ENCODE assay signal across 39 cellular contexts in the genomic region with DNA sequence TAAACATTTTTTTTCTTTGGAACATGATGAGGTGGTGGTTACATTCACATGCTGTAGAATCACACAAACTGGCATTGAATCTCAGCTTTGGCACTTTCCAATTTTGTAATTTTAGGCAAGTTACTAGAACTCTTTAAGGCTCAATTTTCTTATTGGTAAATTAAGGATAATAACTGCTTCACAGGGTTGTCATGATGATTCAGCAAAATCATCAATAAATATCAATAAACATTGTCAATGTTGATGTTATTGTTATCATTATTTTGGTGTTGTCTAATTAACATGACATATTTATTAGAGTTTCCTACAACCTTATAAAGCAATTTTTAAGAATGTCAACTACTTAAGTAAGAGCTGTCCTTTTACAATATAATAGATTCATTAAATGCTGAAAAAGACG. TPM values are rescaled to one million over a fixed set of nuclear protein-coding genes. Genes with fewer than 3 reads are reported as not detected.
"Had no signal": no experiment of that assay in that cellular context is flagged by ENCODE, and none has a peak within 500 bp of the region (broad histone marks: within the 10 kb centered on the region; RNA-seq: fewer than 3 reads in every experiment).

No MANE protein-coding gene starts in this region.

- H3K4me3 ChIP-seq: adrenal gland, body of pancreas, breast epithelium had no signal

- FAIRE-seq: astrocyte, TTC549 had no signal

- H3K27me3 ChIP-seq: adrenal gland, body of pancreas, brain microvascular endothelial cell, breast epithelium had no signal

- H3K27me3 Mint-ChIP-seq: activated CD4-positive, alpha-beta memory T cell treated with anti-CD3 and anti-CD28 coated beads for 36 hours; activated CD4-positive, alpha-beta T cell treated with anti-CD3 and anti-CD28 coated beads, Interleukin-2, amount 10 ng/mL, durations not matched to agents 24 days and 14 days had no signal

- H3K9me3 ChIP-seq: adrenal gland, body of pancreas, breast epithelium had no signal

- ATAC-seq: activated CD8-positive, alpha-beta T cell treated with anti-CD3 and anti-CD28 coated beads for 36 hours; activated naive CD4-positive, alpha-beta T cell treated with anti-CD3 and anti-CD28 coated beads, Interleukin-2, amount 50 U/mL, for 72 hours; activated T-cell treated with anti-CD3 and anti-CD28 coated beads, Interleukin-2, amount 50 U/mL, for 4 hours; activated T-cell treated with anti-CD3 and anti-CD28 coated beads, Interleukin-2, amount 50 U/mL, for 72 hours; activated T-helper 17 cell treated with anti-CD3 and anti-CD28 coated beads, Interleukin-2, amount 50 U/mL, for 72 hours; body of pancreas had no signal

- H3K9me3 Mint-ChIP-seq: activated B cell treated with CpG ODN at 0.5 μM for 24 hours; activated CD4-positive, alpha-beta memory T cell treated with anti-CD3 and anti-CD28 coated beads for 36 hours; activated CD4-positive, alpha-beta T cell treated with anti-CD3 and anti-CD28 coated beads, Interleukin-2, amount 10 ng/mL, durations not matched to agents 24 days and 14 days; activated CD8-positive, alpha-beta T cell treated with anti-CD3 and anti-CD28 coated beads for 36 hours; activated naive CD4-positive, alpha-beta T cell treated with anti-CD3 and anti-CD28 coated beads for 36 hours; activated naive CD4-positive, alpha-beta T cell treated with anti-CD3 and anti-CD28 coated beads, Interleukin-2, amount 50 U/mL, for 72 hours; activated naive CD8-positive, alpha-beta T cell treated with anti-CD3 and anti-CD28 coated beads for 36 hours; activated T-cell treated with anti-CD3 and anti-CD28 coated beads, Interleukin-2, amount 50 U/mL, for 4 hours; activated T-cell treated with anti-CD3 and anti-CD28 coated beads, Interleukin-2, amount 50 U/mL, for 72 hours; activated T-helper 1 cell treated with anti-CD3 and anti-CD28 coated beads, Interleukin-12 subunit alpha, Interleukin-12 subunit beta, Interleukin-2, Interleukin-4 antibody, amounts not matched to agents 30 ng/mL and 10 ng/mL and 1 ng/mL, durations not matched to agents 14 hours and 24 hours and 36 hours; activated T-helper 17 cell treated with anti-CD3 and anti-CD28 coated beads, Interleukin-2, amount 50 U/mL, for 72 hours; T-helper 1 cell treated with Interleukin-12 subunit alpha and Interleukin-12 subunit beta and Interleukin-4 antibody, amounts not matched to agents 30 μg/mL and 1 μg/mL, for 36 hours; T-helper 2 cell treated with Interferon-gamma antibody and Interleukin-4, amounts not matched to agents 5 μg/mL and 100 μg/mL, for 36 hours had no signal

- H3K4me3 Mint-ChIP-seq: activated B cell treated with CpG ODN at 0.5 μM for 24 hours; activated CD4-positive, alpha-beta memory T cell treated with anti-CD3 and anti-CD28 coated beads for 36 hours; activated CD4-positive, alpha-beta T cell treated with anti-CD3 and anti-CD28 coated beads, Interleukin-2, amount 10 ng/mL, durations not matched to agents 24 days and 14 days; activated CD8-positive, alpha-beta T cell treated with anti-CD3 and anti-CD28 coated beads for 36 hours; activated naive CD4-positive, alpha-beta T cell treated with anti-CD3 and anti-CD28 coated beads for 36 hours; activated naive CD8-positive, alpha-beta T cell treated with anti-CD3 and anti-CD28 coated beads for 36 hours; activated T-cell treated with anti-CD3 and anti-CD28 coated beads, Interleukin-2, amount 50 U/mL, for 4 hours; activated T-cell treated with anti-CD3 and anti-CD28 coated beads, Interleukin-2, amount 50 U/mL, for 72 hours; activated T-helper 1 cell treated with anti-CD3 and anti-CD28 coated beads, Interleukin-12 subunit alpha, Interleukin-12 subunit beta, Interleukin-2, Interleukin-4 antibody, amounts not matched to agents 30 ng/mL and 10 ng/mL and 1 ng/mL, durations not matched to agents 14 hours and 24 hours and 36 hours; activated T-helper 17 cell treated with anti-CD3 and anti-CD28 coated beads, Interleukin-2, amount 50 U/mL, for 72 hours; T-helper 1 cell treated with Interleukin-12 subunit alpha and Interleukin-12 subunit beta and Interleukin-4 antibody, amounts not matched to agents 30 μg/mL and 1 μg/mL, for 36 hours; T-helper 2 cell treated with Interferon-gamma antibody and Interleukin-4, amounts not matched to agents 5 μg/mL and 100 μg/mL, for 36 hours had no signal

- H3K36me3 Mint-ChIP-seq: activated CD4-positive, alpha-beta memory T cell treated with anti-CD3 and anti-CD28 coated beads for 36 hours; activated naive CD4-positive, alpha-beta T cell treated with anti-CD3 and anti-CD28 coated beads, Interleukin-2, amount 50 U/mL, for 72 hours; activated naive CD8-positive, alpha-beta T cell treated with anti-CD3 and anti-CD28 coated beads for 36 hours had no signal

- H3K27ac ChIP-seq: adrenal gland, body of pancreas, brain microvascular endothelial cell, breast epithelium, VCaP had no signal

- H3K36me3 ChIP-seq: adrenal gland, brain microvascular endothelial cell, breast epithelium had no signal

- DNase-seq: activated B cell treated with CpG ODN at 0.5 μM for 24 hours; activated CD4-positive, alpha-beta memory T cell treated with anti-CD3 and anti-CD28 coated beads for 36 hours; activated CD4-positive, alpha-beta T cell treated with anti-CD3 and anti-CD28 coated beads for 4 hours; activated CD4-positive, alpha-beta T cell treated with anti-CD3 and anti-CD28 coated beads, Interleukin-2, amount 10 ng/mL, durations not matched to agents 24 days and 14 days; activated CD4-positive, alpha-beta T cell treated with anti-CD3 and anti-CD28 coated beads, Interleukin-2, amount 50 U/mL, for 1 hour; activated CD4-positive, alpha-beta T cell treated with anti-CD3 and anti-CD28 coated beads, Interleukin-2, amount 50 U/mL, for 4 hours; activated CD4-positive, CD25-positive, alpha-beta regulatory T cell treated with anti-CD3 and anti-CD28 coated beads, Interleukin-2, amount 50 U/mL, for 72 hours; activated CD8-positive, alpha-beta memory T cell treated with anti-CD3 and anti-CD28 coated beads, Interleukin-2, amount 50 U/mL, for 4 hours; activated CD8-positive, alpha-beta T cell treated with anti-CD3 and anti-CD28 coated beads for 36 hours; activated effector memory CD4-positive, alpha-beta T cell treated with anti-CD3 and anti-CD28 coated beads, Interleukin-2, amount 50 U/mL, for 16 hours; activated gamma-delta T cell treated with Interleukin-2 at 50 U/mL for 16 hours; activated naive CD4-positive, alpha-beta T cell; activated naive CD4-positive, alpha-beta T cell treated with anti-CD3 and anti-CD28 coated beads for 36 hours; activated naive CD4-positive, alpha-beta T cell treated with anti-CD3 and anti-CD28 coated beads, Interleukin-2, amount 50 U/mL, for 16 hours; activated naive CD8-positive, alpha-beta T cell treated with anti-CD3 and anti-CD28 coated beads for 36 hours; activated T-cell treated with anti-CD3 and anti-CD28 coated beads for 4 hours; activated T-cell treated with anti-CD3 and anti-CD28 coated beads, Interleukin-2, amount 50 U/mL, for 1 hour; activated T-cell treated with anti-CD3 and anti-CD28 coated beads, Interleukin-2, amount 50 U/mL, for 4 hours; activated T-cell treated with anti-CD3 and anti-CD28 coated beads, Interleukin-2, amount 50 U/mL, for 72 hours; adrenal gland; amniotic stem cell; aorta; body of pancreas; brain microvascular endothelial cell; central memory CD4-positive, alpha-beta T cell; T-helper 2 cell; T-helper 9 cell had no signal

- H3K4me1 Mint-ChIP-seq: activated B cell treated with CpG ODN at 0.5 μM for 24 hours; activated CD4-positive, alpha-beta T cell treated with anti-CD3 and anti-CD28 coated beads, Interleukin-2, amount 10 ng/mL, durations not matched to agents 24 days and 14 days; activated naive CD8-positive, alpha-beta T cell treated with anti-CD3 and anti-CD28 coated beads for 36 hours; activated T-helper 17 cell treated with anti-CD3 and anti-CD28 coated beads, Interleukin-2, amount 50 U/mL, for 72 hours had no signal

- H3K27ac Mint-ChIP-seq: activated B cell treated with CpG ODN at 0.5 μM for 24 hours; activated CD4-positive, alpha-beta memory T cell treated with anti-CD3 and anti-CD28 coated beads for 36 hours; activated CD4-positive, alpha-beta T cell treated with anti-CD3 and anti-CD28 coated beads, Interleukin-2, amount 10 ng/mL, durations not matched to agents 24 days and 14 days; activated CD8-positive, alpha-beta T cell treated with anti-CD3 and anti-CD28 coated beads for 36 hours; activated naive CD4-positive, alpha-beta T cell treated with anti-CD3 and anti-CD28 coated beads for 36 hours; activated naive CD4-positive, alpha-beta T cell treated with anti-CD3 and anti-CD28 coated beads, Interleukin-2, amount 50 U/mL, for 72 hours; activated naive CD8-positive, alpha-beta T cell treated with anti-CD3 and anti-CD28 coated beads for 36 hours; activated T-cell treated with anti-CD3 and anti-CD28 coated beads, Interleukin-2, amount 50 U/mL, for 72 hours; activated T-helper 1 cell treated with anti-CD3 and anti-CD28 coated beads, Interleukin-12 subunit alpha, Interleukin-12 subunit beta, Interleukin-2, Interleukin-4 antibody, amounts not matched to agents 30 ng/mL and 10 ng/mL and 1 ng/mL, durations not matched to agents 14 hours and 24 hours and 36 hours; activated T-helper 17 cell treated with anti-CD3 and anti-CD28 coated beads, Interleukin-2, amount 50 U/mL, for 72 hours; T-helper 1 cell treated with Interleukin-12 subunit alpha and Interleukin-12 subunit beta and Interleukin-4 antibody, amounts not matched to agents 30 μg/mL and 1 μg/mL, for 36 hours; T-helper 2 cell treated with Interferon-gamma antibody and Interleukin-4, amounts not matched to agents 5 μg/mL and 100 μg/mL, for 36 hours had no signal

- H3K4me1 ChIP-seq: adrenal gland, body of pancreas, breast epithelium had no signal

RNA-seq across cellular contexts. Expression of gene MDFIC2, which starts 1.6 kb away (rescaled TPM):
- total RNA-seq: activated B cell treated with CpG ODN at 0.5 μM for 24 hours; activated CD4-positive, alpha-beta memory T cell treated with anti-CD3 and anti-CD28 coated beads for 36 hours; activated CD4-positive, alpha-beta T cell treated with anti-CD3 and anti-CD28 coated beads, Interleukin-2, amount 10 ng/mL, durations not matched to agents 24 days and 14 days; activated CD8-positive, alpha-beta memory T cell treated with anti-CD3 and anti-CD28 coated beads for 36 hours; activated CD8-positive, alpha-beta T cell treated with anti-CD3 and anti-CD28 coated beads for 36 hours; activated naive CD4-positive, alpha-beta T cell treated with anti-CD3 and anti-CD28 coated beads for 36 hours; activated naive CD4-positive, alpha-beta T cell treated with anti-CD3 and anti-CD28 coated beads, Interleukin-2, amount 50 U/mL, for 72 hours; activated naive CD8-positive, alpha-beta T cell treated with anti-CD3 and anti-CD28 coated beads for 36 hours; activated T-cell treated with anti-CD3 and anti-CD28 coated beads, Interleukin-2, amount 50 U/mL, for 4 hours; activated T-cell treated with anti-CD3 and anti-CD28 coated beads, Interleukin-2, amount 50 U/mL, for 72 hours; activated T-helper 1 cell treated with anti-CD3 and anti-CD28 coated beads, Interleukin-12 subunit alpha, Interleukin-12 subunit beta, Interleukin-2, Interleukin-4 antibody, amounts not matched to agents 30 ng/mL and 10 ng/mL and 1 ng/mL, durations not matched to agents 14 hours and 24 hours and 36 hours; activated T-helper 17 cell treated with anti-CD3 and anti-CD28 coated beads, Interleukin-2, amount 50 U/mL, for 72 hours; adrenal gland; aorta; astrocyte; body of pancreas; breast epithelium; cardiac septum; cerebellum had no signal
- polyA plus RNA-seq: adrenal gland, aorta had no signal
